ENCODE assay signal across 8 cellular contexts in genomic region chr9:117782931-117783788, GRCh38.
DNase-seq lines count a peak whose midpoint lies in the region; ATAC-seq and TF ChIP-seq lines count a peak whose summit lies in the region.

No MANE protein-coding gene starts in this region.

- peak; percentile 82 for TF ChIP-seq CTCF in LNCaP clone FGC (IDR thresholded peaks at IDR 0.05; ENCODE audit: control insufficient read depth, extremely low read depth, insufficient read depth)
- peak; percentile 96 for TF ChIP-seq CTCF in osteocyte (IDR thresholded peaks at IDR 0.05)
- peak; percentile 78 for TF ChIP-seq CTCF in upper lobe of right lung (IDR thresholded peaks at IDR 0.05)

- peaks cover 17% of the 10 kb centered on the region for H3K4me1 Mint-ChIP-seq in activated naive CD4-positive, alpha-beta T cell treated with anti-CD3 and anti-CD28 coated beads, Interleukin-2, amount 10 ng/mL, durations not matched to agents 7 days and 5 days
- H3K4me1 Mint-ChIP-seq in osteocyte (ENCODE audit: unreplicated experiment): no peaks in the 10 kb centered on the region

- DNase-seq in GM03348 (ENCODE audit: low spot score): peak; percentile 79
- peak; percentile 26 for DNase-seq in GOT3 (lab: John Stamatoyannopoulos, UW)
- DNase-seq in LNCaP clone FGC (ENCODE audit: low read depth): peak; percentile 7
- peak; percentile 86 for DNase-seq in SIG-M5 treated with dmso at 0.1 percent for 504 hours (lab: John Stamatoyannopoulos, UW; ENCODE audit: unreplicated experiment)
- peak; percentile 84 for DNase-seq in activated naive CD4-positive, alpha-beta T cell treated with anti-CD3 and anti-CD28 coated beads, Interleukin-2, amount 10 ng/mL, durations not matched to agents 7 days and 5 days
- peak; percentile 90 for DNase-seq in globus pallidus (ENCODE audit: low spot score)
- peak; percentile 87 for DNase-seq in osteocyte (ENCODE audit: extremely low spot score, unreplicated experiment)
- peak; percentile 70 for DNase-seq in upper lobe of right lung

- no peaks in the 10 kb centered on the region for H3K36me3 Mint-ChIP-seq in activated naive CD4-positive, alpha-beta T cell treated with anti-CD3 and anti-CD28 coated beads, Interleukin-2, amount 10 ng/mL, durations not matched to agents 7 days and 5 days
- H3K36me3 Mint-ChIP-seq in osteocyte (ENCODE audit: unreplicated experiment): no peaks in the 10 kb centered on the region

- CTCF ChIA-PET in activated naive CD4-positive, alpha-beta T cell treated with anti-CD3 and anti-CD28 coated beads, Interleukin-2, amount 10 ng/mL, durations not matched to agents 7 days and 5 days (lab: Charles Lee): interaction anchor here (0.7 to 1.0 kb wide), 2 partner anchors 580 to 1581 kb away, joined by 3 read pairs; no protein-coding TSS in a partner anchor

- H3K27ac Mint-ChIP-seq in activated naive CD4-positive, alpha-beta T cell treated with anti-CD3 and anti-CD28 coated beads, Interleukin-2, amount 10 ng/mL, durations not matched to agents 7 days and 5 days: no peak overlapping the region
- H3K27ac Mint-ChIP-seq in osteocyte (ENCODE audit: unreplicated experiment): no peak overlapping the region

- H3K4me3 Mint-ChIP-seq in activated naive CD4-positive, alpha-beta T cell treated with anti-CD3 and anti-CD28 coated beads, Interleukin-2, amount 10 ng/mL, durations not matched to agents 7 days and 5 days: no peak overlapping the region
- H3K4me3 Mint-ChIP-seq in osteocyte (ENCODE audit: unreplicated experiment): no peak overlapping the region

- H3K27me3 Mint-ChIP-seq in activated naive CD4-positive, alpha-beta T cell treated with anti-CD3 and anti-CD28 coated beads, Interleukin-2, amount 10 ng/mL, durations not matched to agents 7 days and 5 days: peaks cover 9% of the 10 kb centered on the region
- H3K27me3 Mint-ChIP-seq in osteocyte (ENCODE audit: unreplicated experiment): no peaks in the 10 kb centered on the region

- no peaks in the 10 kb centered on the region for H3K27me3 ChIP-seq in upper lobe of right lung

- H3K4me1 ChIP-seq in upper lobe of right lung: peaks cover 5% of the 10 kb centered on the region

- H3K4me3 ChIP-seq in LNCaP clone FGC (ENCODE audit: low read depth, low read length) (no peak overlapping the region), upper lobe of right lung (peak overlapping the region; percentile 42)

- no peak overlapping the region for H3K27ac ChIP-seq in upper lobe of right lung

- H3K9me3 ChIP-seq in upper lobe of right lung: no peaks in the 10 kb centered on the region

- peak; percentile 91 for ATAC-seq in upper lobe of right lung

- intact Hi-C loops in upper lobe of right lung (cut with DNase I): no loop called here

- H3K9me3 Mint-ChIP-seq in activated naive CD4-positive, alpha-beta T cell treated with anti-CD3 and anti-CD28 coated beads, Interleukin-2, amount 10 ng/mL, durations not matched to agents 7 days and 5 days: no peaks in the 10 kb centered on the region
- H3K9me3 Mint-ChIP-seq in osteocyte (ENCODE audit: unreplicated experiment): no peaks in the 10 kb centered on the region

- H3K36me3 ChIP-seq in upper lobe of right lung: no peaks in the 10 kb centered on the region

Comparison
In these comparisons a context has a peak if more than half of its experiments do, and no peak if none do; other contexts are left out.
1. DNase-seq: peak in every context shown above with its lines; median percentile 90 in globus pallidus; 87 in osteocyte; 86 in SIG-M5 treated with dmso at 0.1 percent for 504 hours; 84 in activated naive CD4-positive, alpha-beta T cell treated with anti-CD3 and anti-CD28 coated beads, Interleukin-2, amount 10 ng/mL, durations not matched to agents 7 days and 5 days; 79 in GM03348; 70 in upper lobe of right lung; 26 in GOT3; 7 in LNCaP clone FGC.